In the genomic region with DNA sequence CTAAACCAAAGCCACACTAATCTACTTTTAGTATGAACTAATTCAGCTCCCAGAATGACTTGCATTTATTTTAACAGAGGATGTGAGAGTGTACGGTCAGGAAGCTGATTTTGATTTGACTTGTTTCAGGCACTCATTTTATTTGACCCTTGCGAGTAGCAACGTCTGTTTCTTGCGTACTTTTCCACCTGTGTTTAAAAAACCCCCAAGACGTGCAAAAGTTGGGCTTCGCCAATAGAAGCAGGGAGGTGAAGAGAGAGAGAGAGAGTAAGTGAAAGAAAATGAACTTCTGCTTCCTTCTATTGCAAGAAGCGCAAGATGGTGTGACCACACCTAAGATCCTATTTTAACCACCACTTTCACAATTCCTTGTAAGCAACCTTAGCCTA, we compare ENCODE assay signal across 11 cellular contexts. TPM values are rescaled to one million over a fixed set of nuclear protein-coding genes. Genes with fewer than 3 reads are reported as not detected.
DNase-seq lines count a peak whose midpoint lies in the region; ATAC-seq and TF ChIP-seq lines count a peak whose summit lies in the region.
"Had no signal": no experiment of that assay in that cellular context is flagged by ENCODE, and none has a peak within 500 bp of the region (broad histone marks: within the 10 kb centered on the region; RNA-seq: fewer than 3 reads in every experiment).

No MANE protein-coding gene starts in this region.

- ATAC-seq in left ventricle myocardium superior: no peak
- peak; percentile 53 for ATAC-seq in HG03064 (IDR thresholded peaks at IDR 0.05; ENCODE audit: low read depth, unreplicated experiment)

- no peak for TF ChIP-seq CTCF in right atrium auricular region (IDR thresholded peaks at IDR 0.05)
- no peak for TF ChIP-seq CTCF in adrenal gland (IDR thresholded peaks at IDR 0.05)

- H3K36me3 ChIP-seq in right atrium auricular region (no peaks in the 10 kb centered on the region), adrenal gland (replicated peaks in 1 of 2) (no peaks in the 10 kb centered on the region)
- H3K36me3 ChIP-seq: right lobe of liver had no signal

- DNase-seq in right atrium auricular region (ENCODE audit: low spot score) (peak; percentile 1), left ventricle myocardium superior (no peak), SIG-M5 treated with dmso at 0.1 percent for 504 hours (lab: John Stamatoyannopoulos, UW; ENCODE audit: unreplicated experiment) (peak; percentile 93), D341Med (ENCODE audit: low spot score) (no peak), NCI-H187 treated with DMSO at 0.1 percent for 48 hours (lab: John Stamatoyannopoulos, UW) (no peak), adrenal gland (no peak), GM03348 (ENCODE audit: low spot score) (no peak)

- H3K4me3 ChIP-seq in right atrium auricular region: no peak overlapping the region
- no peak overlapping the region for H3K4me3 ChIP-seq in adrenal gland
- H3K4me3 ChIP-seq: right lobe of liver had no signal

- intact Hi-C loops in left ventricle myocardium superior (cut with micrococcal nuclease) (no loop called here), adrenal gland (cut with DNase I) (no loop called here)

- WGBS in adrenal gland, 4 donors: 65 to 74% (median 70%) methylated on average over 7 of the region's 7 CpGs

- H3K27ac ChIP-seq in right atrium auricular region (no peak overlapping the region), adrenal gland (no peak overlapping the region)
- H3K27ac ChIP-seq: C4-2B, right lobe of liver had no signal

- H3K4me1 ChIP-seq in right atrium auricular region: no peaks in the 10 kb centered on the region
- no peaks in the 10 kb centered on the region for H3K4me1 ChIP-seq in adrenal gland (replicated peaks in 1 of 2)
- H3K4me1 ChIP-seq: right lobe of liver had no signal

- H3K9me3 ChIP-seq in right atrium auricular region (peaks cover 0 to 7% of the 10 kb centered on the region in 2 donors), adrenal gland (replicated peaks in 1 of 3) (no peaks in the 10 kb centered on the region)
- H3K9me3 ChIP-seq: right lobe of liver had no signal

- no peak for TF ChIP-seq POLR2A in adrenal gland (IDR thresholded peaks at IDR 0.05)

- no peaks in the 10 kb centered on the region for H3K27me3 ChIP-seq in right atrium auricular region
- H3K27me3 ChIP-seq in adrenal gland: no peaks in the 10 kb centered on the region
- H3K27me3 ChIP-seq: right lobe of liver had no signal

RNA-seq across cellular contexts. Expression of a gene that starts 6.7 kb away (rescaled TPM):
- total RNA-seq in right atrium auricular region (10 to 100 TPM; 24.1 to 24.3 TPM), left ventricle myocardium superior (14.0 TPM), adrenal gland (10 to 100 TPM; 14.8 to 31.5 (median 17.7) TPM)
- 10 to 100 TPM in 1 of 3 donors, 1 to 10 TPM in 2; 7.1 to 13.0 (median 8.8) TPM for polyA plus RNA-seq in adrenal gland

RNA-seq across cellular contexts. Expression of a gene that starts 22.8 kb away (rescaled TPM):
- under 1 TPM in 1 of 2 donors, not detected in 1; 0.20 TPM for total RNA-seq in right atrium auricular region
- 0.45 TPM for total RNA-seq in left ventricle myocardium superior
- total RNA-seq in adrenal gland: under 1 TPM in 4 of 8 donors, not detected in 4; 0.18 to 0.50 (median 0.27) TPM
- polyA plus RNA-seq in adrenal gland: under 1 TPM; 0.07 to 0.40 (median 0.38) TPM
- total RNA-seq: M059J had no signal

Comparison
In these comparisons a context has a peak if more than half of its experiments do, and no peak if none do; other contexts are left out.
1. DNase-seq: peak in right atrium auricular region (single experiment) and SIG-M5 treated with dmso at 0.1 percent for 504 hours (single experiment); none in left ventricle myocardium superior (single experiment), D341Med (single experiment), NCI-H187 treated with DMSO at 0.1 percent for 48 hours (single experiment), adrenal gland (0 of 7) and GM03348 (single experiment).